In genomic region chr16:57146735-57147134, GRCh38 we compare ENCODE assay signal across 10 cellular contexts. TPM values are rescaled to one million over a fixed set of nuclear protein-coding genes. Genes with fewer than 3 reads are reported as not detected.
DNase-seq lines count a peak whose midpoint lies in the region; ATAC-seq and TF ChIP-seq lines count a peak whose summit lies in the region.
"Had no signal": no experiment of that assay in that cellular context is flagged by ENCODE, and none has a peak within 500 bp of the region (broad histone marks: within the 10 kb centered on the region; RNA-seq: fewer than 3 reads in every experiment).

No MANE protein-coding gene starts in this region.

- H3K9me2 ChIP-seq in HCT116 (ENCODE audit: insufficient read depth), result no peaks in the 10 kb centered on the region

- peak in 2 of 3 experiments; percentile 36 to 52; a peak in 3 of 6 replicates for TF ChIP-seq CTCF in HCT116 (IDR thresholded peaks at IDR 0.05 in 2 of 3, conservative IDR thresholded peaks at IDR 0.05 in 1 of 3; ENCODE audit: borderline replicate concordance in 1 of 3, insufficient read depth in 1 of 3, low read depth in 2 of 3, low read length in 2 of 3)
- TF ChIP-seq CTCF in WTC11 (IDR thresholded peaks at IDR 0.05), result peak; percentile 38; the same call in 1 of the 2 replicates
- no peak for TF ChIP-seq CTCF in CD8-positive, alpha-beta T cell (IDR thresholded peaks at IDR 0.05)

- H3K36me3 Mint-ChIP-seq in WTC11, result no peaks in the 10 kb centered on the region
- H3K36me3 Mint-ChIP-seq in CD8-positive, alpha-beta T cell, result peaks cover 39% of the 10 kb centered on the region
- H3K36me3 Mint-ChIP-seq: IgD-negative memory B cell had no signal

- POLR2A ChIA-PET in HCT116 (lab: Charles Lee), result no interaction called here
- POLR2A ChIA-PET in WTC11 (lab: Charles Lee), result no interaction called here
- POLR2A ChIA-PET in CD8-positive, alpha-beta T cell (lab: Charles Lee), result no interaction called here

- no peaks in the 10 kb centered on the region for H3K9me3 Mint-ChIP-seq in WTC11
- H3K9me3 Mint-ChIP-seq in CD8-positive, alpha-beta T cell, result no peaks in the 10 kb centered on the region
- H3K9me3 Mint-ChIP-seq: IgD-negative memory B cell had no signal

- H3K4me2 ChIP-seq in BLaER1 (peak overlapping the region; percentile 73), HCT116 (ENCODE audit: low read length) (no peak overlapping the region)

- no peak for TF ChIP-seq RAD21 in HCT116 (IDR thresholded peaks at IDR 0.05; ENCODE audit: low read depth)

- no peaks in the 10 kb centered on the region for H3K27me3 ChIP-seq in BLaER1
- no peaks in the 10 kb centered on the region for H3K27me3 ChIP-seq in HCT116 (ENCODE audit: insufficient read depth, low read length)
- no peaks in the 10 kb centered on the region for H3K27me3 ChIP-seq in CD8-positive, alpha-beta T cell (ENCODE audit: insufficient read depth, low read length)
- H3K27me3 ChIP-seq: SJSA1 had no signal

- peak; percentile 80 for ATAC-seq in HCT116
- peak; percentile 54 for ATAC-seq in WTC11
- ATAC-seq in left colon, result peak; percentile 12
- no peak for ATAC-seq in CD8-positive, alpha-beta T cell

- CTCF ChIA-PET in HCT116 (lab: Charles Lee), result no interaction called here
- CTCF ChIA-PET in WTC11 (lab: Charles Lee), result interaction anchor here (3.1 kb wide), 1 partner anchor 54 kb away, joined by 15 read pairs; the partner anchor contains the start of gene CPNE2
- CTCF ChIA-PET in CD8-positive, alpha-beta T cell (lab: Charles Lee), result no interaction called here

- H3K27ac ChIP-seq in BLaER1 (peak overlapping the region; percentile 91), HCT116 (ENCODE audit: low read depth, low read length) (no peak overlapping the region)
- H3K27ac ChIP-seq in CD8-positive, alpha-beta T cell (ENCODE audit: low read depth, low read length), result no peak overlapping the region
- H3K27ac ChIP-seq: SJSA1 had no signal

- H3K4me1 Mint-ChIP-seq in WTC11, result peaks cover 61% of the 10 kb centered on the region
- peaks cover 32% of the 10 kb centered on the region for H3K4me1 Mint-ChIP-seq in CD8-positive, alpha-beta T cell (ENCODE audit: low read depth)

- H3K4me1 ChIP-seq in BLaER1 (peaks cover 100% of the 10 kb centered on the region), HCT116 (ENCODE audit: control insufficient read depth in 1 of 2, insufficient read depth in 2 of 2, low read length in 2 of 2) (no peaks in the 10 kb centered on the region)
- peaks cover 35% of the 10 kb centered on the region for H3K4me1 ChIP-seq in CD8-positive, alpha-beta T cell (ENCODE audit: insufficient read depth, low read length)

- H2AFZ ChIP-seq in HCT116 (ENCODE audit: low read depth, low read length, poor library complexity, severe bottlenecking), result no peak overlapping the region

- BruUV-seq in HCT116 (replicated peaks; lab: Mats Ljungman, UMichigan), result no TSS peak

- RAD21 ChIA-PET in HCT116 (lab: Charles Lee; ENCODE audit: low non-redundant PET in 1 of 2, low total read pairs in 2 of 2, uncharacterized antibody in 2 of 2, unreplicated experiment in 2 of 2), result no interaction called here

- TF ChIP-seq POLR2A in HCT116 (IDR thresholded peaks at IDR 0.05; ENCODE audit: borderline replicate concordance, extremely low read depth, insufficient read depth, insufficient read length), result no peak

- H4K20me1 ChIP-seq in BLaER1 (no peaks in the 10 kb centered on the region), HCT116 (ENCODE audit: insufficient read depth) (no peaks in the 10 kb centered on the region)

- intact Hi-C loops in HCT116 (cut with micrococcal nuclease) (no loop called here), left colon (cut with DNase I, micrococcal nuclease) (no loop called here)
- intact Hi-C loops in CD8-positive, alpha-beta T cell (cut with DNase I, micrococcal nuclease), result loop anchor here in 1 of 2 experiments (2.0 kb wide), 1 partner anchor 18 kb away; no protein-coding TSS in a partner anchor

- H3K9ac ChIP-seq in BLaER1 (peak overlapping the region; percentile 71), HCT116 (ENCODE audit: low read length) (no peak overlapping the region)

- peaks cover 29% of the 10 kb centered on the region for H3K36me3 ChIP-seq in BLaER1
- no peaks in the 10 kb centered on the region for H3K36me3 ChIP-seq in HCT116 (ENCODE audit: control insufficient read depth in 1 of 2, insufficient read depth in 2 of 2, low read length in 2 of 2)
- no peaks in the 10 kb centered on the region for H3K36me3 ChIP-seq in CD8-positive, alpha-beta T cell (ENCODE audit: insufficient read depth, low read length)

- no peaks in the 10 kb centered on the region for H3K79me2 ChIP-seq in HCT116 (ENCODE audit: insufficient read depth, low read length)

- no peaks in the 10 kb centered on the region for H3K27me3 Mint-ChIP-seq in WTC11 (ENCODE audit: low read depth)
- H3K27me3 Mint-ChIP-seq in CD8-positive, alpha-beta T cell (ENCODE audit: low read depth), result no peaks in the 10 kb centered on the region
- H3K27me3 Mint-ChIP-seq: IgD-negative memory B cell had no signal

- peak overlapping the region; percentile 97; the same call in 1 of the 2 replicates for H3K27ac Mint-ChIP-seq in WTC11
- H3K27ac Mint-ChIP-seq in CD8-positive, alpha-beta T cell, result no peak overlapping the region
- H3K27ac Mint-ChIP-seq: IgD-negative memory B cell had no signal

- H3K4me3 ChIP-seq in BLaER1 (peak overlapping the region; percentile 45; the same call in 1 of the 2 replicates), HCT116 (replicated peaks in 1 of 2; ENCODE audit: low read depth in 1 of 2, low read length in 2 of 2) (no peak overlapping the region)
- no peak overlapping the region for H3K4me3 ChIP-seq in CD8-positive, alpha-beta T cell (ENCODE audit: low read depth, low read length)
- H3K4me3 ChIP-seq: SJSA1 had no signal

- DNase-seq in HCT116 (ENCODE audit: low read depth, low spot score) (no peak), WTC11 (ENCODE audit: low spot score) (peak; percentile 51), left colon (no peak), NCI-H526 treated with DMSO at 0.1 percent for 48 hours (lab: John Stamatoyannopoulos, UW) (no peak), T-helper 2 cell (no peak), GF-D8 (lab: John Stamatoyannopoulos, UW) (no peak)
- no peak for DNase-seq in CD8-positive, alpha-beta T cell

- H3K9me3 ChIP-seq in BLaER1, result no peaks in the 10 kb centered on the region
- H3K9me3 ChIP-seq in HCT116 (ENCODE audit: control insufficient read depth in 1 of 2, insufficient read depth in 1 of 2, low read depth in 1 of 2, low read length in 2 of 2), result no peaks in the 10 kb centered on the region
- H3K9me3 ChIP-seq in CD8-positive, alpha-beta T cell (ENCODE audit: low read length), result no peaks in the 10 kb centered on the region
- H3K9me3 ChIP-seq: SJSA1 had no signal

- no peak overlapping the region for H3K4me3 Mint-ChIP-seq in WTC11
- no peak overlapping the region for H3K4me3 Mint-ChIP-seq in CD8-positive, alpha-beta T cell

TF ChIP-seq in HCT116, 20 proteins besides CTCF, POLR2A, EP300 and RAD21 (continues in another document):
- TF ChIP-seq EZH2 (IDR thresholded peaks at IDR 0.05) (no peak), JUND (IDR thresholded peaks at IDR 0.05) (no peak), EZH2phosphoT487 (IDR thresholded peaks at IDR 0.05; ENCODE audit: borderline replicate concordance) (no peak), FOSL1 (IDR thresholded peaks at IDR 0.05; ENCODE audit: low read depth) (no peak), ELF1 (IDR thresholded peaks at IDR 0.05; ENCODE audit: borderline replicate concordance, low read depth) (no peak), ZNF274 (IDR thresholded peaks at IDR 0.05; ENCODE audit: low read depth, low read length) (no peak), EGR1 (IDR thresholded peaks at IDR 0.05; ENCODE audit: low read depth) (no peak), ZFX (IDR thresholded peaks at IDR 0.05) (no peak), SP1 (IDR thresholded peaks at IDR 0.05; ENCODE audit: low read depth) (no peak), POLR2AphosphoS5 (IDR thresholded peaks at IDR 0.05; ENCODE audit: low read depth, low read length) (no peak), CBX3 (IDR thresholded peaks at IDR 0.05; ENCODE audit: low read depth) (no peak), TCF7L2 (IDR thresholded peaks at IDR 0.05; ENCODE audit: borderline replicate concordance, extremely low read depth, insufficient read depth, insufficient read length) (no peak)

TF ChIP-seq in WTC11, 78 proteins besides CTCF, POLR2A, EP300 and RAD21 (continues in another document):
- TF ChIP-seq SOX15 (CRISPR knock-in tag; IDR thresholded peaks at IDR 0.05), result no peak
- no peak for TF ChIP-seq TEAD1 (CRISPR knock-in tag; IDR thresholded peaks at IDR 0.05)
- TF ChIP-seq AR (CRISPR knock-in tag; IDR thresholded peaks at IDR 0.05), result no peak

RNA-seq across cellular contexts. Expression of gene PSME3IP1, which starts 39.1 kb away (rescaled TPM):
- total RNA-seq in HCT116 (2021; ENCODE audit: unreplicated experiment) (88.5 TPM), WTC11 (2021) (102 to 107 TPM (median 104 TPM) in 3 replicates), left colon (100 to 1,000 TPM in 1 of 2 donors, 10 to 100 TPM in 1; 90.6 to 107 TPM)
- polyA plus RNA-seq in HCT116 (2012), result 53.2 and 68.2 TPM in 2 replicates
- total RNA-seq in CD8-positive, alpha-beta T cell, result 10 to 100 TPM; 82.6 to 87.2 TPM

RNA-seq across cellular contexts. Expression of gene RSPRY1, which starts 39.4 kb away (rescaled TPM):
- total RNA-seq in HCT116 (2021; ENCODE audit: unreplicated experiment), result 24.9 TPM
- polyA plus RNA-seq in HCT116 (2012), result 15.5 and 16.0 TPM in 2 replicates
- 22.7 to 28.5 TPM (median 26.8 TPM) in 3 replicates for total RNA-seq in WTC11 (2021)
- total RNA-seq in left colon, result 10 to 100 TPM; 49.1 to 53.0 TPM
- total RNA-seq in CD8-positive, alpha-beta T cell, result 10 to 100 TPM; 22.4 to 23.2 TPM

RNA-seq across cellular contexts. Expression of gene CPNE2, which starts 54.4 kb away (rescaled TPM):
- total RNA-seq in HCT116 (2021; ENCODE audit: unreplicated experiment), result 31.2 TPM
- polyA plus RNA-seq in HCT116 (2012), result 58.1 and 61.0 TPM in 2 replicates
- 14.0 to 17.9 TPM (median 16.7 TPM) in 3 replicates for total RNA-seq in WTC11 (2021)
- total RNA-seq in left colon, result 10 to 100 TPM; 73.2 to 91.0 TPM
- 1 to 10 TPM; 5.7 to 6.8 TPM for total RNA-seq in CD8-positive, alpha-beta T cell
